Comparison of ENCODE assay signal across 19 cellular contexts in the genomic region with DNA sequence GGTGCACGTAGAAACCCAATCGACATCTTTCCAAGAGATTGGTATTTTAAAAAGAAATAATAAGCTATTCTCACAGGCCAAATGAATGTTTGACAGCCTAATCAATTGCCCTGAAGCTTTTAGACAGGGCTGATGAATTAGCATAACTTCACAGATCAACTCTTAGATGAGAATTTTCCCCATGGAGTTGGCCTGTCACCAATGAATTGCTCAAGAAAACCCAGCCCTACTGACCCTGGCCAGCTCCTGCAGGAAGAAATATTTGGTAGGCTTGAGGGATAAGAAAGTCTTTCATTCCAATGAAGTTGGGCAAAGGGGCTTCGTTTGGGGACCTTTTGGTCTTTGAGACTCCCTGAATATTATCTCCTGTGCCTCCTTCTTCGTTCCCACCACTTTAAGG. TPM values are rescaled to one million over a fixed set of nuclear protein-coding genes. Genes with fewer than 3 reads are reported as not detected.
A peak's percentile ranks its signal among the peaks of the same experiment; 100 is the strongest.
DNase-seq lines count a peak whose midpoint lies in the region; ATAC-seq and TF ChIP-seq lines count a peak whose summit lies in the region.
"Had no signal": no experiment of that assay in that cellular context is flagged by ENCODE, and none has a peak within 500 bp of the region (broad histone marks: within the 10 kb centered on the region; RNA-seq: fewer than 3 reads in every experiment).

No MANE protein-coding gene starts in this region.

- no peak for DNase-seq in heart left ventricle
- no peak for DNase-seq in Right ventricle myocardium superior
- DNase-seq in fibroblast of lung (ENCODE audit: low read depth in 2 of 2): peak; percentile 38 to 50
- DNase-seq in upper lobe of right lung: no peak
- no peak for DNase-seq in NCI-H2107 treated with DMSO at 0.1 percent for 48 hours (lab: John Stamatoyannopoulos, UW; ENCODE audit: unreplicated experiment)
- DNase-seq in epidermal melanocyte (ENCODE audit: insufficient read length, low spot score): no peak
- DNase-seq: 8988T, dermis blood vessel endothelial cell, erythroblast, islet precursor cell, midbrain, NCI-H1092, NCI-H526, retina, SHP77 treated with DMSO at 0.1 percent for 48 hours had no signal

- H2AFZ ChIP-seq in fibroblast of lung (ENCODE audit: low read length): no peak overlapping the region
- H2AFZ ChIP-seq: neural progenitor cell had no signal

- H3K4me1 ChIP-seq in heart left ventricle (peaks cover 7 to 73% (median 51%) of the 10 kb centered on the region in 12 donors), fibroblast of lung (ENCODE audit: control insufficient read depth, extremely low read depth, insufficient read depth, low read length) (peaks cover under 1% of the 10 kb centered on the region), neutrophil (ENCODE audit: control insufficient read depth in 1 of 2, insufficient read depth in 1 of 2, low read depth in 1 of 2, low read length in 1 of 2) (peaks cover 4 to 9% of the 10 kb centered on the region in 2 experiments), upper lobe of right lung (peaks cover 55% of the 10 kb centered on the region)
- H3K4me1 ChIP-seq: BLaER1, neural progenitor cell had no signal

- H3K4me2 ChIP-seq in fibroblast of lung (ENCODE audit: extremely low read depth, insufficient read depth, low read length): no peak overlapping the region
- H3K4me2 ChIP-seq: BLaER1, neural progenitor cell had no signal

- no peak for TF ChIP-seq CTCF in heart left ventricle (IDR thresholded peaks at IDR 0.05)
- TF ChIP-seq CTCF in fibroblast of lung (conservative IDR thresholded peaks at IDR 0.05 in 1 of 2, IDR thresholded peaks at IDR 0.05 in 1 of 2; ENCODE audit: low read depth in 1 of 2, low read length in 2 of 2): no peak
- no peak for TF ChIP-seq CTCF in neutrophil (IDR thresholded peaks at IDR 0.05)
- no peak for TF ChIP-seq CTCF in upper lobe of right lung (IDR thresholded peaks at IDR 0.05)

- H3K79me2 ChIP-seq in fibroblast of lung (ENCODE audit: control insufficient read depth, insufficient read depth, low read length): no peaks in the 10 kb centered on the region

- H3K27me3 ChIP-seq in heart left ventricle (no peaks in the 10 kb centered on the region), fibroblast of lung (ENCODE audit: control insufficient read depth, insufficient read depth, low read length) (no peaks in the 10 kb centered on the region), neutrophil (no peaks in the 10 kb centered on the region), upper lobe of right lung (no peaks in the 10 kb centered on the region)
- H3K27me3 ChIP-seq: BLaER1, neural progenitor cell had no signal

- 92 to 95% (median 93%) methylated on average over 4 of the region's 4 CpGs for WGBS in heart left ventricle, 4 donors

- H3K9ac ChIP-seq in fibroblast of lung (ENCODE audit: insufficient read depth, low read length): no peak overlapping the region
- H3K9ac ChIP-seq: BLaER1, neural progenitor cell had no signal

- no peak for TF ChIP-seq POLR2A in heart left ventricle (IDR thresholded peaks at IDR 0.05)

- intact Hi-C loops in heart left ventricle (cut with DNase I) (no loop called here), Right ventricle myocardium superior (cut with DNase I) (no loop called here), upper lobe of right lung (cut with DNase I) (no loop called here)

- ATAC-seq in heart left ventricle (no peak), Right ventricle myocardium superior (ENCODE audit: poor library complexity) (no peak), upper lobe of right lung (no peak), GM21825 (IDR thresholded peaks at IDR 0.05; ENCODE audit: unreplicated experiment) (no peak)

- H3K27ac ChIP-seq in heart left ventricle (peak overlapping the region; percentile 71 to 93 (median 88)), fibroblast of lung (ENCODE audit: insufficient read depth, low read length) (no peak overlapping the region), neutrophil (peak overlapping the region; percentile 25), upper lobe of right lung (peak overlapping the region; percentile 20)
- H3K27ac ChIP-seq: BLaER1, neural progenitor cell had no signal

- no peaks in the 10 kb centered on the region for H4K20me1 ChIP-seq in fibroblast of lung (ENCODE audit: control insufficient read depth, extremely low read depth, insufficient read depth, low read length)
- H4K20me1 ChIP-seq: BLaER1 had no signal

- H3K4me3 ChIP-seq in heart left ventricle (no peak overlapping the region), fibroblast of lung (replicated peaks in 1 of 4; ENCODE audit: control extremely low read depth in 1 of 4, insufficient read depth in 1 of 4, low read depth in 3 of 4, low read length in 4 of 4) (no peak overlapping the region), neutrophil (ENCODE audit: low read depth in 1 of 2, low read length in 1 of 2) (no peak overlapping the region), upper lobe of right lung (no peak overlapping the region)
- H3K4me3 ChIP-seq: BLaER1, neural progenitor cell had no signal

- H3K9me3 ChIP-seq in heart left ventricle (no peaks in the 10 kb centered on the region), fibroblast of lung (ENCODE audit: control insufficient read depth, insufficient read depth, low read depth, low read length) (no peaks in the 10 kb centered on the region), neutrophil (no peaks in the 10 kb centered on the region), upper lobe of right lung (no peaks in the 10 kb centered on the region)
- H3K9me3 ChIP-seq: BLaER1 had no signal

- no peaks in the 10 kb centered on the region for H3K36me3 ChIP-seq in heart left ventricle
- H3K36me3 ChIP-seq in fibroblast of lung (ENCODE audit: control insufficient read depth, insufficient read depth, low read length): no peaks in the 10 kb centered on the region
- H3K36me3 ChIP-seq in neutrophil: no peaks in the 10 kb centered on the region
- no peaks in the 10 kb centered on the region for H3K36me3 ChIP-seq in upper lobe of right lung
- H3K36me3 ChIP-seq: BLaER1, neural progenitor cell had no signal

RNA-seq across cellular contexts. Expression of gene SEC14L1, which starts 23.4 kb away (rescaled TPM):
- total RNA-seq in heart left ventricle (100 to 1,000 TPM in 1 of 9 donors, 10 to 100 TPM in 8; 43.6 to 116 (median 53.7) TPM), Right ventricle myocardium superior (63.9 TPM), fibroblast of lung (31.6 and 32.9 TPM in 2 replicates), upper lobe of right lung (144 TPM)
- polyA plus RNA-seq in heart left ventricle (10 to 100 TPM; 26.6 to 69.5 TPM), fibroblast of lung (21.1 and 25.1 TPM in 2 replicates)
- 31.9 and 33.5 TPM in 2 replicates for polyA plus RNA-seq in fibroblast of lung (2012)
- polyA minus RNA-seq in fibroblast of lung (ENCODE audit: low replicate concordance): 29.8 and 40.5 TPM in 2 replicates

Comparison
In these comparisons a context has a peak if more than half of its experiments do, and no peak if none do; other contexts are left out.
1. DNase-seq: peak in fibroblast of lung (2 of 2); none in heart left ventricle (0 of 5), Right ventricle myocardium superior (single experiment), upper lobe of right lung (single experiment), NCI-H2107 treated with DMSO at 0.1 percent for 48 hours (single experiment) and epidermal melanocyte (single experiment).